1 cellular context compared by ENCODE assay signal in the genomic region with DNA sequence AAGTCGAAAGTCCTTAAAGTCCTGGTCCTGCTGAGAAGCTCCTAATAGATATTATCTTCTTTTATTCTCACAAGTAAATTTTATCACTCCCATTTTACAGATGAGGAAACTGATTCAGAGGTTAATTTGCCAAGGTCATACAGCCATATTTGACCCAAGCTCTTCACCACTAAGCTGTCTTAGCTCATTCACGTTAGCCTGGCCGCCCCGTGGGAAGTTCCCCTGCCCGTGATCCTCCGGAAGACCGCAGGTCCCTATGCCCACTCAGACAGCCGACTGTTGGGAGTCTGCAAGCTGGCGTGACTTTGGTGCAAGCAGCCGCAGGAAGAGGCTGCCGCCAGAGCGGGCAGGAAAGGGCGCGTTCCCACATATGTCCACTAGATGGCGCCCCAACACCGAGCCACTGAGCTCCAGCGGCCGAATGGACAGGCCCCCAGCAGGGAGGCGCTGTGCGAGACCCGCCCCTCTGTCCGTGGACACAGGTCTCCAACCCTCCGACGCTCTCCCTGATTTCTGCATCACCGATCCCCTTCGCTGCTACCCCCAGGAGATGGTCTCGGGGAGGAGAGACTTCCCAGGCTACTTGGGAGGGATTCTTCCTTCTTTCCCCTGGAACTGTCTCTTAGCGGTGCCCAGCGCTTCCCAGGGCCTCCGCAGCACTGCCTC.
TF ChIP-seq lines count a peak whose summit lies in the region.

No MANE protein-coding gene starts in this region.

TF ChIP-seq in HepG2, 621 proteins besides CTCF, POLR2A, EP300 and RAD21 (continued from another document and continues in another):
- TF ChIP-seq, protein P1, sequence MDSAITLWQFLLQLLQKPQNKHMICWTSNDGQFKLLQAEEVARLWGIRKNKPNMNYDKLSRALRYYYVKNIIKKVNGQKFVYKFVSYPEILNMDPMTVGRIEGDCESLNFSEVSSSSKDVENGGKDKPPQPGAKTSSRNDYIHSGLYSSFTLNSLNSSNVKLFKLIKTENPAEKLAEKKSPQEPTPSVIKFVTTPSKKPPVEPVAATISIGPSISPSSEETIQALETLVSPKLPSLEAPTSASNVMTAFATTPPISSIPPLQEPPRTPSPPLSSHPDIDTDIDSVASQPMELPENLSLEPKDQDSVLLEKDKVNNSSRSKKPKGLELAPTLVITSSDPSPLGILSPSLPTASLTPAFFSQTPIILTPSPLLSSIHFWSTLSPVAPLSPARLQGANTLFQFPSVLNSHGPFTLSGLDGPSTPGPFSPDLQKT (CRISPR knock-in tag; IDR thresholded peaks at IDR 0.05; ENCODE audit: borderline replicate concordance): no peak
- TF ChIP-seq SKI (IDR thresholded peaks at IDR 0.05; ENCODE audit: partially characterized antibody) (no peak), ZNF180 (CRISPR knock-in tag; IDR thresholded peaks at IDR 0.05; ENCODE audit: borderline replicate concordance, low read depth) (no peak), ZFP36L1 (CRISPR knock-in tag; IDR thresholded peaks at IDR 0.05) (no peak), ZNF569 (CRISPR knock-in tag; IDR thresholded peaks at IDR 0.05; ENCODE audit: borderline replicate concordance) (no peak), MTA1 (CRISPR knock-in tag; IDR thresholded peaks at IDR 0.05; ENCODE audit: borderline replicate concordance) (no peak), THAP11 (CRISPR knock-in tag; IDR thresholded peaks at IDR 0.05) (no peak), NFIC (IDR thresholded peaks at IDR 0.05; ENCODE audit: low read length) (no peak), CBFB (CRISPR knock-in tag; IDR thresholded peaks at IDR 0.05) (no peak), IKZF4 (CRISPR knock-in tag; IDR thresholded peaks at IDR 0.05; ENCODE audit: borderline replicate concordance, low read depth, not compliant biosample characterization) (no peak), GZF1 (CRISPR knock-in tag; IDR thresholded peaks at IDR 0.05) (no peak), ZNF274 (CRISPR knock-in tag; IDR thresholded peaks at IDR 0.05) (0 out of 2 replicates have a peak, but pooled peaks have one; percentile 29), ZNF619 (CRISPR knock-in tag; IDR thresholded peaks at IDR 0.05) (no peak), ZNF530 (CRISPR knock-in tag; IDR thresholded peaks at IDR 0.05; ENCODE audit: low read depth) (no peak), ZNF232 (CRISPR knock-in tag; IDR thresholded peaks at IDR 0.05; ENCODE audit: borderline replicate concordance) (no peak), HDAC2 (CRISPR knock-in tag; IDR thresholded peaks at IDR 0.05) (no peak), MTF2 (CRISPR knock-in tag; IDR thresholded peaks at IDR 0.05; ENCODE audit: borderline replicate concordance) (peak; percentile 70; the same call in 1 of the 2 replicates), ZNF546 (CRISPR knock-in tag; conservative IDR thresholded peaks at IDR 0.05) (no peak), RBFOX2 (IDR thresholded peaks at IDR 0.05; ENCODE audit: low read depth, low read length) (no peak), ZNF101 (CRISPR knock-in tag; IDR thresholded peaks at IDR 0.05; ENCODE audit: borderline replicate concordance, low read depth) (no peak), FOXA3 (CRISPR knock-in tag; IDR thresholded peaks at IDR 0.05) (no peak), MAF1 (CRISPR knock-in tag; IDR thresholded peaks at IDR 0.05; ENCODE audit: borderline replicate concordance) (0 out of 2 replicates have a peak, but pooled peaks have one; percentile 50), TBP (CRISPR knock-in tag; IDR thresholded peaks at IDR 0.05) (no peak), GATAD2A (CRISPR knock-in tag; IDR thresholded peaks at IDR 0.05) (no peak), ZNF207 (IDR thresholded peaks at IDR 0.05; ENCODE audit: borderline replicate concordance) (no peak), ZNF746 (CRISPR knock-in tag; IDR thresholded peaks at IDR 0.05) (no peak), BHLHE40 (IDR thresholded peaks at IDR 0.05; ENCODE audit: low read length) (no peak; the same call in 1 of the 2 replicates), ZNF768 (CRISPR knock-in tag; IDR thresholded peaks at IDR 0.05) (peak; percentile 55; the same call in 1 of the 2 replicates), HNRNPL (IDR thresholded peaks at IDR 0.05; ENCODE audit: low read depth, low read length) (no peak), ZNF567 (CRISPR knock-in tag; IDR thresholded peaks at IDR 0.05; ENCODE audit: borderline replicate concordance) (0 out of 2 replicates have a peak, but pooled peaks have one; percentile 32), ZSCAN22 (CRISPR knock-in tag; IDR thresholded peaks at IDR 0.05) (no peak), GABPB1 (CRISPR knock-in tag; IDR thresholded peaks at IDR 0.05) (peak; percentile 48; the same call in 1 of the 2 replicates), ELF4 (CRISPR knock-in tag; IDR thresholded peaks at IDR 0.05; ENCODE audit: borderline replicate concordance) (no peak), HMG20B (CRISPR knock-in tag; conservative IDR thresholded peaks at IDR 0.05) (no peak), ARNT (IDR thresholded peaks at IDR 0.05) (no peak)
- TF ChIP-seq, protein P2, sequence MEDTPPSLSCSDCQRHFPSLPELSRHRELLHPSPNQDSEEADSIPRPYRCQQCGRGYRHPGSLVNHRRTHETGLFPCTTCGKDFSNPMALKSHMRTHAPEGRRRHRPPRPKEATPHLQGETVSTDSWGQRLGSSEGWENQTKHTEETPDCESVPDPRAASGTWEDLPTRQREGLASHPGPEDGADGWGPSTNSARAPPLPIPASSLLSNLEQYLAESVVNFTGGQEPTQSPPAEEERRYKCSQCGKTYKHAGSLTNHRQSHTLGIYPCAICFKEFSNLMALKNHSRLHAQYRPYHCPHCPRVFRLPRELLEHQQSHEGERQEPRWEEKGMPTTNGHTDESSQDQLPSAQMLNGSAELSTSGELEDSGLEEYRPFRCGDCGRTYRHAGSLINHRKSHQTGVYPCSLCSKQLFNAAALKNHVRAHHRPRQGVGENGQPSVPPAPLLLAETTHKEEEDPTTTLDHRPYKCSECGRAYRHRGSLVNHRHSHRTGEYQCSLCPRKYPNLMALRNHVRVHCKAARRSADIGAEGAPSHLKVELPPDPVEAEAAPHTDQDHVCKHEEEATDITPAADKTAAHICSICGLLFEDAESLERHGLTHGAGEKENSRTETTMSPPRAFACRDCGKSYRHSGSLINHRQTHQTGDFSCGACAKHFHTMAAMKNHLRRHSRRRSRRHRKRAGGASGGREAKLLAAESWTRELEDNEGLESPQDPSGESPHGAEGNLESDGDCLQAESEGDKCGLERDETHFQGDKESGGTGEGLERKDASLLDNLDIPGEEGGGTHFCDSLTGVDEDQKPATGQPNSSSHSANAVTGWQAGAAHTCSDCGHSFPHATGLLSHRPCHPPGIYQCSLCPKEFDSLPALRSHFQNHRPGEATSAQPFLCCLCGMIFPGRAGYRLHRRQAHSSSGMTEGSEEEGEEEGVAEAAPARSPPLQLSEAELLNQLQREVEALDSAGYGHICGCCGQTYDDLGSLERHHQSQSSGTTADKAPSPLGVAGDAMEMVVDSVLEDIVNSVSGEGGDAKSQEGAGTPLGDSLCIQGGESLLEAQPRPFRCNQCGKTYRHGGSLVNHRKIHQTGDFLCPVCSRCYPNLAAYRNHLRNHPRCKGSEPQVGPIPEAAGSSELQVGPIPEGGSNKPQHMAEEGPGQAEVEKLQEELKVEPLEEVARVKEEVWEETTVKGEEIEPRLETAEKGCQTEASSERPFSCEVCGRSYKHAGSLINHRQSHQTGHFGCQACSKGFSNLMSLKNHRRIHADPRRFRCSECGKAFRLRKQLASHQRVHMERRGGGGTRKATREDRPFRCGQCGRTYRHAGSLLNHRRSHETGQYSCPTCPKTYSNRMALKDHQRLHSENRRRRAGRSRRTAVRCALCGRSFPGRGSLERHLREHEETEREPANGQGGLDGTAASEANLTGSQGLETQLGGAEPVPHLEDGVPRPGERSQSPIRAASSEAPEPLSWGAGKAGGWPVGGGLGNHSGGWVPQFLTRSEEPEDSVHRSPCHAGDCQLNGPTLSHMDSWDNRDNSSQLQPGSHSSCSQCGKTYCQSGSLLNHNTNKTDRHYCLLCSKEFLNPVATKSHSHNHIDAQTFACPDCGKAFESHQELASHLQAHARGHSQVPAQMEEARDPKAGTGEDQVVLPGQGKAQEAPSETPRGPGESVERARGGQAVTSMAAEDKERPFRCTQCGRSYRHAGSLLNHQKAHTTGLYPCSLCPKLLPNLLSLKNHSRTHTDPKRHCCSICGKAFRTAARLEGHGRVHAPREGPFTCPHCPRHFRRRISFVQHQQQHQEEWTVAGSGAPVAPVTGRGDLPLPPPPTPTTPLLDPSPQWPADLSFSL (CRISPR knock-in tag; IDR thresholded peaks at IDR 0.05): no peak
- TF ChIP-seq, protein P3, sequence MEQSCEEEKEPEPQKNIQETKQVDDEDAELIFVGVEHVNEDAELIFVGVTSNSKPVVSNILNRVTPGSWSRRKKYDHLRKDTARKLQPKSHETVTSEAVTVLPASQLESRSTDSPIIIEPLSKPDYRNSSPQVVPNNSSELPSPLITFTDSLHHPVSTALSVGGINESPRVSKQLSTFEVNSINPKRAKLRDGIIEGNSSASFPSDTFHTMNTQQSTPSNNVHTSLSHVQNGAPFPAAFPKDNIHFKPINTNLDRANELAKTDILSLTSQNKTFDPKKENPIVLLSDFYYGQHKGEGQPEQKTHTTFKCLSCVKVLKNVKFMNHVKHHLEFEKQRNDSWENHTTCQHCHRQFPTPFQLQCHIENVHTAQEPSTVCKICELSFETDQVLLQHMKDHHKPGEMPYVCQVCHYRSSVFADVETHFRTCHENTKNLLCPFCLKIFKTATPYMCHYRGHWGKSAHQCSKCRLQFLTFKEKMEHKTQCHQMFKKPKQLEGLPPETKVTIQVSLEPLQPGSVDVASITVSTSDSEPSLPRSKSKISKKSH (CRISPR knock-in tag; IDR thresholded peaks at IDR 0.05; ENCODE audit: borderline replicate concordance): no peak
- TF ChIP-seq, protein P4, sequence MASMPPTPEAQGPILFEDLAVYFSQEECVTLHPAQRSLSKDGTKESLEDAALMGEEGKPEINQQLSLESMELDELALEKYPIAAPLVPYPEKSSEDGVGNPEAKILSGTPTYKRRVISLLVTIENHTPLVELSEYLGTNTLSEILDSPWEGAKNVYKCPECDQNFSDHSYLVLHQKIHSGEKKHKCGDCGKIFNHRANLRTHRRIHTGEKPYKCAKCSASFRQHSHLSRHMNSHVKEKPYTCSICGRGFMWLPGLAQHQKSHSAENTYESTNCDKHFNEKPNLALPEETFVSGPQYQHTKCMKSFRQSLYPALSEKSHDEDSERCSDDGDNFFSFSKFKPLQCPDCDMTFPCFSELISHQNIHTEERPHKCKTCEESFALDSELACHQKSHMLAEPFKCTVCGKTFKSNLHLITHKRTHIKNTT (CRISPR knock-in tag; IDR thresholded peaks at IDR 0.05): no peak
- TF ChIP-seq, protein P5, sequence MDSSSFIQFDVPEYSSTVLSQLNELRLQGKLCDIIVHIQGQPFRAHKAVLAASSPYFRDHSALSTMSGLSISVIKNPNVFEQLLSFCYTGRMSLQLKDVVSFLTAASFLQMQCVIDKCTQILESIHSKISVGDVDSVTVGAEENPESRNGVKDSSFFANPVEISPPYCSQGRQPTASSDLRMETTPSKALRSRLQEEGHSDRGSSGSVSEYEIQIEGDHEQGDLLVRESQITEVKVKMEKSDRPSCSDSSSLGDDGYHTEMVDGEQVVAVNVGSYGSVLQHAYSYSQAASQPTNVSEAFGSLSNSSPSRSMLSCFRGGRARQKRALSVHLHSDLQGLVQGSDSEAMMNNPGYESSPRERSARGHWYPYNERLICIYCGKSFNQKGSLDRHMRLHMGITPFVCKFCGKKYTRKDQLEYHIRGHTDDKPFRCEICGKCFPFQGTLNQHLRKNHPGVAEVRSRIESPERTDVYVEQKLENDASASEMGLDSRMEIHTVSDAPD (CRISPR knock-in tag; IDR thresholded peaks at IDR 0.05): no peak
- TF ChIP-seq, protein P6, sequence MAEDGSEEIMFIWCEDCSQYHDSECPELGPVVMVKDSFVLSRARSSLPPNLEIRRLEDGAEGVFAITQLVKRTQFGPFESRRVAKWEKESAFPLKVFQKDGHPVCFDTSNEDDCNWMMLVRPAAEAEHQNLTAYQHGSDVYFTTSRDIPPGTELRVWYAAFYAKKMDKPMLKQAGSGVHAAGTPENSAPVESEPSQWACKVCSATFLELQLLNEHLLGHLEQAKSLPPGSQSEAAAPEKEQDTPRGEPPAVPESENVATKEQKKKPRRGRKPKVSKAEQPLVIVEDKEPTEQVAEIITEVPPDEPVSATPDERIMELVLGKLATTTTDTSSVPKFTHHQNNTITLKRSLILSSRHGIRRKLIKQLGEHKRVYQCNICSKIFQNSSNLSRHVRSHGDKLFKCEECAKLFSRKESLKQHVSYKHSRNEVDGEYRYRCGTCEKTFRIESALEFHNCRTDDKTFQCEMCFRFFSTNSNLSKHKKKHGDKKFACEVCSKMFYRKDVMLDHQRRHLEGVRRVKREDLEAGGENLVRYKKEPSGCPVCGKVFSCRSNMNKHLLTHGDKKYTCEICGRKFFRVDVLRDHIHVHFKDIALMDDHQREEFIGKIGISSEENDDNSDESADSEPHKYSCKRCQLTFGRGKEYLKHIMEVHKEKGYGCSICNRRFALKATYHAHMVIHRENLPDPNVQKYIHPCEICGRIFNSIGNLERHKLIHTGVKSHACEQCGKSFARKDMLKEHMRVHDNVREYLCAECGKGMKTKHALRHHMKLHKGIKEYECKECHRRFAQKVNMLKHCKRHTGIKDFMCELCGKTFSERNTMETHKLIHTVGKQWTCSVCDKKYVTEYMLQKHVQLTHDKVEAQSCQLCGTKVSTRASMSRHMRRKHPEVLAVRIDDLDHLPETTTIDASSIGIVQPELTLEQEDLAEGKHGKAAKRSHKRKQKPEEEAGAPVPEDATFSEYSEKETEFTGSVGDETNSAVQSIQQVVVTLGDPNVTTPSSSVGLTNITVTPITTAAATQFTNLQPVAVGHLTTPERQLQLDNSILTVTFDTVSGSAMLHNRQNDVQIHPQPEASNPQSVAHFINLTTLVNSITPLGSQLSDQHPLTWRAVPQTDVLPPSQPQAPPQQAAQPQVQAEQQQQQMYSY (CRISPR knock-in tag; IDR thresholded peaks at IDR 0.05): no peak
- TF ChIP-seq, protein P7, sequence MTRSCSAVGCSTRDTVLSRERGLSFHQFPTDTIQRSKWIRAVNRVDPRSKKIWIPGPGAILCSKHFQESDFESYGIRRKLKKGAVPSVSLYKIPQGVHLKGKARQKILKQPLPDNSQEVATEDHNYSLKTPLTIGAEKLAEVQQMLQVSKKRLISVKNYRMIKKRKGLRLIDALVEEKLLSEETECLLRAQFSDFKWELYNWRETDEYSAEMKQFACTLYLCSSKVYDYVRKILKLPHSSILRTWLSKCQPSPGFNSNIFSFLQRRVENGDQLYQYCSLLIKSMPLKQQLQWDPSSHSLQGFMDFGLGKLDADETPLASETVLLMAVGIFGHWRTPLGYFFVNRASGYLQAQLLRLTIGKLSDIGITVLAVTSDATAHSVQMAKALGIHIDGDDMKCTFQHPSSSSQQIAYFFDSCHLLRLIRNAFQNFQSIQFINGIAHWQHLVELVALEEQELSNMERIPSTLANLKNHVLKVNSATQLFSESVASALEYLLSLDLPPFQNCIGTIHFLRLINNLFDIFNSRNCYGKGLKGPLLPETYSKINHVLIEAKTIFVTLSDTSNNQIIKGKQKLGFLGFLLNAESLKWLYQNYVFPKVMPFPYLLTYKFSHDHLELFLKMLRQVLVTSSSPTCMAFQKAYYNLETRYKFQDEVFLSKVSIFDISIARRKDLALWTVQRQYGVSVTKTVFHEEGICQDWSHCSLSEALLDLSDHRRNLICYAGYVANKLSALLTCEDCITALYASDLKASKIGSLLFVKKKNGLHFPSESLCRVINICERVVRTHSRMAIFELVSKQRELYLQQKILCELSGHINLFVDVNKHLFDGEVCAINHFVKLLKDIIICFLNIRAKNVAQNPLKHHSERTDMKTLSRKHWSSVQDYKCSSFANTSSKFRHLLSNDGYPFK (CRISPR knock-in tag; IDR thresholded peaks at IDR 0.05; ENCODE audit: borderline replicate concordance): no peak; the same call in 1 of the 2 replicates
- TF ChIP-seq, protein P8, sequence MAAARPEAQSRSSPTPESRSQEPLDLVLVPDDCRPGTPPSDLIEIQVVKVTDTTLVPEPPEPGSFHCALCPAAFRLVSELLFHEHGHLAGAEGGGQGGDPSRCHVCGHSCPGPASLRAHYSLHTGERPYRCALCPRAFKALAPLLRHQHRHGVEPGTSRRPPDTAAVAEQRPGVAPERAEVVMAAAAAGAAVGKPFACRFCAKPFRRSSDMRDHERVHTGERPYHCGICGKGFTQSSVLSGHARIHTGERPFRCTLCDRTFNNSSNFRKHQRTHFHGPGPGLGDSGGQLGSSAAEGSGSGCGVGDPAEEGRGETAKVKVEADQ (CRISPR knock-in tag; IDR thresholded peaks at IDR 0.05; ENCODE audit: borderline replicate concordance): no peak
